Comparison of ENCODE assay signal across 1 cellular context in the genomic region with DNA sequence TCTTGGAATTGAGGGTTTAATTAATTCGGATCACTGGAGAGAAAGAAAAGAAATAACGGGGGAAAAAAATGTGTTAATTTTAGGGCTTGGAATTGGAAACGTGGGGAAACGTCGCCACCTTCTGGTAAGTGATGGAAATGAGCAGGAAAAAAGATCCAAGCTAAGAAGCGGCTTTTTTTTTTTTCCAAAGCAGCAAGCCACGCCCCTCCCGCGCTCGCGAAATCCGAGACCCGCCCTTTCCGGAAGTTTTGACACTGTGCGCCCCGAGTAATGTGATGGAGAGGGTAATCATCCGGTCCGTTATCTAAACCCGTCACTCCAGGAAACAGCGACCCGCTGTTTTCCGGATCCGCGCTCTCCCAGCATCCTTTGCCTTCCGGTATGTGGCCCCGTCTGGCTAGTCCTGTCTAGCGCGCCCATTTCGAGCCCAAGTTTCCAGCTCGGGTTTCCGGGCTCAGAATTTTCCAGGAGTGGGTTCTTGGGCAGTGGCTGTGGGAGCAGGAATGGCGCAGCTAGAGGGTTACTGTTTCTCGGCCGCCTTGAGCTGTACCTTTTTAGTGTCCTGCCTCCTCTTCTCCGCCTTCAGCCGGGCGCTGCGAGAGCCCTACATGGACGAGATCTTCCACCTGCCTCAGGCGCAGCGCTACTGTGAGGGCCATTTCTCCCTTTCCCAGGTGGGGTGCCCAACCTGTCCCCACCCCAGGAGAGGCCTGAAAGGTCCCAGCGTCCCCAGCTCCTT.
A peak's percentile ranks its signal among the peaks of the same experiment; 100 is the strongest.
TF ChIP-seq lines count a peak whose summit lies in the region.

A gene with protein sequence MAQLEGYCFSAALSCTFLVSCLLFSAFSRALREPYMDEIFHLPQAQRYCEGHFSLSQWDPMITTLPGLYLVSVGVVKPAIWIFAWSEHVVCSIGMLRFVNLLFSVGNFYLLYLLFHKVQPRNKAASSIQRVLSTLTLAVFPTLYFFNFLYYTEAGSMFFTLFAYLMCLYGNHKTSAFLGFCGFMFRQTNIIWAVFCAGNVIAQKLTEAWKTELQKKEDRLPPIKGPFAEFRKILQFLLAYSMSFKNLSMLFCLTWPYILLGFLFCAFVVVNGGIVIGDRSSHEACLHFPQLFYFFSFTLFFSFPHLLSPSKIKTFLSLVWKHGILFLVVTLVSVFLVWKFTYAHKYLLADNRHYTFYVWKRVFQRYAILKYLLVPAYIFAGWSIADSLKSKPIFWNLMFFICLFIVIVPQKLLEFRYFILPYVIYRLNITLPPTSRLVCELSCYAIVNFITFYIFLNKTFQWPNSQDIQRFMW (plus strand): TSS at position 384 of the 739 bp plus-strand sequence. CDS start 120 bp downstream, at position 504.

TF ChIP-seq in HepG2, 621 proteins besides CTCF, POLR2A, EP300 and RAD21 (continued from another document and continues in another):
- TF ChIP-seq, protein P1, sequence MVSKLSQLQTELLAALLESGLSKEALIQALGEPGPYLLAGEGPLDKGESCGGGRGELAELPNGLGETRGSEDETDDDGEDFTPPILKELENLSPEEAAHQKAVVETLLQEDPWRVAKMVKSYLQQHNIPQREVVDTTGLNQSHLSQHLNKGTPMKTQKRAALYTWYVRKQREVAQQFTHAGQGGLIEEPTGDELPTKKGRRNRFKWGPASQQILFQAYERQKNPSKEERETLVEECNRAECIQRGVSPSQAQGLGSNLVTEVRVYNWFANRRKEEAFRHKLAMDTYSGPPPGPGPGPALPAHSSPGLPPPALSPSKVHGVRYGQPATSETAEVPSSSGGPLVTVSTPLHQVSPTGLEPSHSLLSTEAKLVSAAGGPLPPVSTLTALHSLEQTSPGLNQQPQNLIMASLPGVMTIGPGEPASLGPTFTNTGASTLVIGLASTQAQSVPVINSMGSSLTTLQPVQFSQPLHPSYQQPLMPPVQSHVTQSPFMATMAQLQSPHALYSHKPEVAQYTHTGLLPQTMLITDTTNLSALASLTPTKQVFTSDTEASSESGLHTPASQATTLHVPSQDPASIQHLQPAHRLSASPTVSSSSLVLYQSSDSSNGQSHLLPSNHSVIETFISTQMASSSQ (IDR thresholded peaks at IDR 0.05; ENCODE audit: low read depth): no peak
- TF ChIP-seq, protein P1 (CRISPR knock-in tag; IDR thresholded peaks at IDR 0.05; ENCODE audit: borderline replicate concordance): peak; percentile 26; the same call in 1 of the 2 replicates
- TF ChIP-seq POGZ (CRISPR knock-in tag; IDR thresholded peaks at IDR 0.05): peak; percentile 81
- no peak for TF ChIP-seq SP5 (CRISPR knock-in tag; IDR thresholded peaks at IDR 0.05; ENCODE audit: borderline replicate concordance, low read depth)
- no peak for TF ChIP-seq FOSL1 (CRISPR knock-in tag; IDR thresholded peaks at IDR 0.05; ENCODE audit: borderline replicate concordance)
- no peak for TF ChIP-seq ZNF781 (CRISPR knock-in tag; IDR thresholded peaks at IDR 0.05; ENCODE audit: borderline replicate concordance, not compliant biosample characterization)
- peak; percentile 30; the same call in 1 of the 2 replicates for TF ChIP-seq SALL1 (CRISPR knock-in tag; IDR thresholded peaks at IDR 0.05)
- TF ChIP-seq CBX1 (IDR thresholded peaks at IDR 0.05; ENCODE audit: low read depth): peak; percentile 95
- TF ChIP-seq, protein P2, sequence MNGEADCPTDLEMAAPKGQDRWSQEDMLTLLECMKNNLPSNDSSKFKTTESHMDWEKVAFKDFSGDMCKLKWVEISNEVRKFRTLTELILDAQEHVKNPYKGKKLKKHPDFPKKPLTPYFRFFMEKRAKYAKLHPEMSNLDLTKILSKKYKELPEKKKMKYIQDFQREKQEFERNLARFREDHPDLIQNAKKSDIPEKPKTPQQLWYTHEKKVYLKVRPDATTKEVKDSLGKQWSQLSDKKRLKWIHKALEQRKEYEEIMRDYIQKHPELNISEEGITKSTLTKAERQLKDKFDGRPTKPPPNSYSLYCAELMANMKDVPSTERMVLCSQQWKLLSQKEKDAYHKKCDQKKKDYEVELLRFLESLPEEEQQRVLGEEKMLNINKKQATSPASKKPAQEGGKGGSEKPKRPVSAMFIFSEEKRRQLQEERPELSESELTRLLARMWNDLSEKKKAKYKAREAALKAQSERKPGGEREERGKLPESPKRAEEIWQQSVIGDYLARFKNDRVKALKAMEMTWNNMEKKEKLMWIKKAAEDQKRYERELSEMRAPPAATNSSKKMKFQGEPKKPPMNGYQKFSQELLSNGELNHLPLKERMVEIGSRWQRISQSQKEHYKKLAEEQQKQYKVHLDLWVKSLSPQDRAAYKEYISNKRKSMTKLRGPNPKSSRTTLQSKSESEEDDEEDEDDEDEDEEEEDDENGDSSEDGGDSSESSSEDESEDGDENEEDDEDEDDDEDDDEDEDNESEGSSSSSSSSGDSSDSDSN (CRISPR knock-in tag; IDR thresholded peaks at IDR 0.05): peak; percentile 36; the same call in 1 of the 2 replicates
- no peak for TF ChIP-seq BORCS8-MEF2B (CRISPR knock-in tag; IDR thresholded peaks at IDR 0.05)
- TF ChIP-seq, protein P3, sequence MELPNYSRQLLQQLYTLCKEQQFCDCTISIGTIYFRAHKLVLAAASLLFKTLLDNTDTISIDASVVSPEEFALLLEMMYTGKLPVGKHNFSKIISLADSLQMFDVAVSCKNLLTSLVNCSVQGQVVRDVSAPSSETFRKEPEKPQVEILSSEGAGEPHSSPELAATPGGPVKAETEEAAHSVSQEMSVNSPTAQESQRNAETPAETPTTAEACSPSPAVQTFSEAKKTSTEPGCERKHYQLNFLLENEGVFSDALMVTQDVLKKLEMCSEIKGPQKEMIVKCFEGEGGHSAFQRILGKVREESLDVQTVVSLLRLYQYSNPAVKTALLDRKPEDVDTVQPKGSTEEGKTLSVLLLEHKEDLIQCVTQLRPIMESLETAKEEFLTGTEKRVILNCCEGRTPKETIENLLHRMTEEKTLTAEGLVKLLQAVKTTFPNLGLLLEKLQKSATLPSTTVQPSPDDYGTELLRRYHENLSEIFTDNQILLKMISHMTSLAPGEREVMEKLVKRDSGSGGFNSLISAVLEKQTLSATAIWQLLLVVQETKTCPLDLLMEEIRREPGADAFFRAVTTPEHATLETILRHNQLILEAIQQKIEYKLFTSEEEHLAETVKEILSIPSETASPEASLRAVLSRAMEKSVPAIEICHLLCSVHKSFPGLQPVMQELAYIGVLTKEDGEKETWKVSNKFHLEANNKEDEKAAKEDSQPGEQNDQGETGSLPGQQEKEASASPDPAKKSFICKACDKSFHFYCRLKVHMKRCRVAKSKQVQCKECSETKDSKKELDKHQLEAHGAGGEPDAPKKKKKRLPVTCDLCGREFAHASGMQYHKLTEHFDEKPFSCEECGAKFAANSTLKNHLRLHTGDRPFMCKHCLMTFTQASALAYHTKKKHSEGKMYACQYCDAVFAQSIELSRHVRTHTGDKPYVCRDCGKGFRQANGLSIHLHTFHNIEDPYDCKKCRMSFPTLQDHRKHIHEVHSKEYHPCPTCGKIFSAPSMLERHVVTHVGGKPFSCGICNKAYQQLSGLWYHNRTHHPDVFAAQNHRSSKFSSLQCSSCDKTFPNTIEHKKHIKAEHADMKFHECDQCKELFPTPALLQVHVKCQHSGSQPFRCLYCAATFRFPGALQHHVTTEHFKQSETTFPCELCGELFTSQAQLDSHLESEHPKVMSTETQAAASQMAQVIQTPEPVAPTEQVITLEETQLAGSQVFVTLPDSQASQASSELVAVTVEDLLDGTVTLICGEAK (IDR thresholded peaks at IDR 0.05): peak; percentile 73
- TF ChIP-seq, protein P3 (CRISPR knock-in tag; IDR thresholded peaks at IDR 0.05): no peak; the same call in 1 of the 2 replicates
- TF ChIP-seq, protein P4, sequence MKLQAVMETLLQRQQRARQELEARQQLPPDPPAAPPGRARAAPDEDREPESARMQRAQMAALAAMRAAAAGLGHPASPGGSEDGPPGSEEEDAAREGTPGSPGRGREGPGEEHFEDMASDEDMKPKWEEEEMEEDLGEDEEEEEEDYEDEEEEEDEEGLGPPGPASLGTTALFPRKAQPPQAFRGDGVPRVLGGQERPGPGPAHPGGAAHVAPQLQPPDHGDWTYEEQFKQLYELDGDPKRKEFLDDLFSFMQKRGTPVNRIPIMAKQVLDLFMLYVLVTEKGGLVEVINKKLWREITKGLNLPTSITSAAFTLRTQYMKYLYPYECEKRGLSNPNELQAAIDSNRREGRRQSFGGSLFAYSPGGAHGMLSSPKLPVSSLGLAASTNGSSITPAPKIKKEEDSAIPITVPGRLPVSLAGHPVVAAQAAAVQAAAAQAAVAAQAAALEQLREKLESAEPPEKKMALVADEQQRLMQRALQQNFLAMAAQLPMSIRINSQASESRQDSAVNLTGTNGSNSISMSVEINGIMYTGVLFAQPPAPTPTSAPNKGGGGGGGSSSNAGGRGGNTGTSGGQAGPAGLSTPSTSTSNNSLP (IDR thresholded peaks at IDR 0.05; ENCODE audit: low read depth, low read length): peak; percentile 47; the same call in 1 of the 2 replicates
- no peak for TF ChIP-seq ETV6 (CRISPR knock-in tag; conservative IDR thresholded peaks at IDR 0.05)
- TF ChIP-seq JUN (CRISPR knock-in tag; IDR thresholded peaks at IDR 0.05): no peak
- TF ChIP-seq, protein P5, sequence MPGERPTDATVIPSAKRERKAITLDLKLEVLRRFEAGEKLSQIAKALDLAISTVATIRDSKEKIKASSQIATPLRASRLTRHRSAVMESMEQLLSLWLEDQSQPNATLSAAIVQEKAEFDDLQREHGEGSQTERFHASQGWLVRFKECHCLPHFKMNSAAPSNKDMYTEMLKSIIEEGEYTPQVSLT (CRISPR knock-in tag; IDR thresholded peaks at IDR 0.05; ENCODE audit: borderline replicate concordance, low read depth): no peak
- peak; percentile 39; the same call in 1 of the 2 replicates for TF ChIP-seq ZNF614 (CRISPR knock-in tag; IDR thresholded peaks at IDR 0.05; ENCODE audit: borderline replicate concordance)
- TF ChIP-seq, protein P6, sequence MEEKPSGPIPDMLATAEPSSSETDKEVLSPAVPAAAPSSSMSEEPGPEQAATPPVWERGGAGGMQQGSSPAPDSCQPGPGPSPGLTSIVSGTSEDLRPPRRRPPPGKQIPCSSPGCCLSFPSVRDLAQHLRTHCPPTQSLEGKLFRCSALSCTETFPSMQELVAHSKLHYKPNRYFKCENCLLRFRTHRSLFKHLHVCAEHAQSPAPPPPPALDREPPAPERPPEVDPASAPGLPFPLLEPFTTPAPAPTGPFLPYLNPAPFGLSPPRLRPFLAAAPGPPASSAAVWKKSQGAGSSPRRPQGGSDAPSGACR (CRISPR knock-in tag; IDR thresholded peaks at IDR 0.05): no peak
- TF ChIP-seq, protein P7, sequence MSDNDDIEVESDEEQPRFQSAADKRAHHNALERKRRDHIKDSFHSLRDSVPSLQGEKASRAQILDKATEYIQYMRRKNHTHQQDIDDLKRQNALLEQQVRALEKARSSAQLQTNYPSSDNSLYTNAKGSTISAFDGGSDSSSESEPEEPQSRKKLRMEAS (IDR thresholded peaks at IDR 0.05): peak; percentile 73
- peak; percentile 62; the same call in 1 of the 2 replicates for TF ChIP-seq ZNF788 (CRISPR knock-in tag; IDR thresholded peaks at IDR 0.05; ENCODE audit: borderline replicate concordance)
- TF ChIP-seq, protein P8, sequence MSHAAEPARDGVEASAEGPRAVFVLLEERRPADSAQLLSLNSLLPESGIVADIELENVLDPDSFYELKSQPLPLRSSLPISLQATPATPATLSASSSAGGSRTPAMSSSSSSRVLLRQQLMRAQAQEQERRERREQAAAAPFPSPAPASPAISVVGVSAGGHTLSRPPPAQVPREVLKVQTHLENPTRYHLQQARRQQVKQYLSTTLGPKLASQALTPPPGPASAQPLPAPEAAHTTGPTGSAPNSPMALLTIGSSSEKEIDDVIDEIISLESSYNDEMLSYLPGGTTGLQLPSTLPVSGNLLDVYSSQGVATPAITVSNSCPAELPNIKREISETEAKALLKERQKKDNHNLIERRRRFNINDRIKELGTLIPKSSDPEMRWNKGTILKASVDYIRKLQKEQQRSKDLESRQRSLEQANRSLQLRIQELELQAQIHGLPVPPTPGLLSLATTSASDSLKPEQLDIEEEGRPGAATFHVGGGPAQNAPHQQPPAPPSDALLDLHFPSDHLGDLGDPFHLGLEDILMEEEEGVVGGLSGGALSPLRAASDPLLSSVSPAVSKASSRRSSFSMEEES (CRISPR knock-in tag; IDR thresholded peaks at IDR 0.05): peak; percentile 33; the same call in 1 of the 2 replicates
